Comparison of ENCODE assay signal across 1 cellular context in the genomic region with DNA sequence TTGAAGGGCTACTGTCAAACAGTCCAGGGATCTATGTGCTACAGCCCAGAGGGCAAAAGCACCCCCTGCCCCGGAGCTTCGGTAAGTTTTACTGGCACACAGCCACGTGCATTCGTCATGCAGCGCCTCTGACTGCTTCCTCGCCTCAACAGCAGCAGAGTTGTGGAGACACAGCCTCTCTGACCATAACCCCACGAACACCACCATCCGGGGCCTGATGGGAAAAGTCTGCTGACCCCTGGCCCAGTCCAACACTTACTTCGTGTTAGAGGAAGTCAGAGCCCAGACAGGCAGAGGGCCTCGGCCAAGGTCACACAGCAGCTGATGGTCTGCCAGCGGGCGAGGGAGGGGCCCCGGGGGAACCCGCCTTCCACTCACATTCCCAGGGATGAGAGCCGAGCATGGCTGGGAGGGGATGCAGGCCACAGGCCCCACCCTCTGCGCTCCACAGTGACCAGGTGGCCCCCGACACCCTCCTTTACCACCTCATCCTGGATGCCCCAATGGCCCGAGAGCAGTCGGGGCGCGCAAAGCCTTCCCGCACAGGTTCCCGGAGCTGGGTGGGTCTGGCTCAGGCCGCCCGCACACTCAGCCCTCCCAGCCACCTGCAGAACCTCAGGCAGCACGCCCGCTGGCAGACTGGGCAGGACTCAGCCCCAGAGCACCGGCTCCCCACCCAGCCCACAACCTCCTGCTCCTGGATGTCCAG.
A peak's percentile ranks its signal among the peaks of the same experiment; 100 is the strongest.
TF ChIP-seq lines count a peak whose summit lies in the region.

No MANE protein-coding gene starts in this region.

TF ChIP-seq in HEK293, 187 proteins besides CTCF, POLR2A, EP300 and RAD21 (continued from another document):
- TF ChIP-seq ZNF548 (tag by site-specific recombination; IDR thresholded peaks at IDR 0.05), result no peak
- TF ChIP-seq GLI4 (tag by site-specific recombination; IDR thresholded peaks at IDR 0.05), result no peak
- TF ChIP-seq, protein P1, sequence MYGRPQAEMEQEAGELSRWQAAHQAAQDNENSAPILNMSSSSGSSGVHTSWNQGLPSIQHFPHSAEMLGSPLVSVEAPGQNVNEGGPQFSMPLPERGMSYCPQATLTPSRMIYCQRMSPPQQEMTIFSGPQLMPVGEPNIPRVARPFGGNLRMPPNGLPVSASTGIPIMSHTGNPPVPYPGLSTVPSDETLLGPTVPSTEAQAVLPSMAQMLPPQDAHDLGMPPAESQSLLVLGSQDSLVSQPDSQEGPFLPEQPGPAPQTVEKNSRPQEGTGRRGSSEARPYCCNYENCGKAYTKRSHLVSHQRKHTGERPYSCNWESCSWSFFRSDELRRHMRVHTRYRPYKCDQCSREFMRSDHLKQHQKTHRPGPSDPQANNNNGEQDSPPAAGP (tag by site-specific recombination; IDR thresholded peaks at IDR 0.05), result 0 out of 2 replicates have a peak, but pooled peaks have one; percentile 31
- TF ChIP-seq ZNF768 (tag by site-specific recombination; IDR thresholded peaks at IDR 0.05), result peak; percentile 84; the same call in 1 of the 2 replicates
- no peak for TF ChIP-seq ZNF514 (tag by site-specific recombination; IDR thresholded peaks at IDR 0.05)
- TF ChIP-seq, protein P2, sequence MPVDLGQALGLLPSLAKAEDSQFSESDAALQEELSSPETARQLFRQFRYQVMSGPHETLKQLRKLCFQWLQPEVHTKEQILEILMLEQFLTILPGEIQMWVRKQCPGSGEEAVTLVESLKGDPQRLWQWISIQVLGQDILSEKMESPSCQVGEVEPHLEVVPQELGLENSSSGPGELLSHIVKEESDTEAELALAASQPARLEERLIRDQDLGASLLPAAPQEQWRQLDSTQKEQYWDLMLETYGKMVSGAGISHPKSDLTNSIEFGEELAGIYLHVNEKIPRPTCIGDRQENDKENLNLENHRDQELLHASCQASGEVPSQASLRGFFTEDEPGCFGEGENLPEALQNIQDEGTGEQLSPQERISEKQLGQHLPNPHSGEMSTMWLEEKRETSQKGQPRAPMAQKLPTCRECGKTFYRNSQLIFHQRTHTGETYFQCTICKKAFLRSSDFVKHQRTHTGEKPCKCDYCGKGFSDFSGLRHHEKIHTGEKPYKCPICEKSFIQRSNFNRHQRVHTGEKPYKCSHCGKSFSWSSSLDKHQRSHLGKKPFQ (tag by site-specific recombination; IDR thresholded peaks at IDR 0.05), result no peak
- TF ChIP-seq, protein P3, sequence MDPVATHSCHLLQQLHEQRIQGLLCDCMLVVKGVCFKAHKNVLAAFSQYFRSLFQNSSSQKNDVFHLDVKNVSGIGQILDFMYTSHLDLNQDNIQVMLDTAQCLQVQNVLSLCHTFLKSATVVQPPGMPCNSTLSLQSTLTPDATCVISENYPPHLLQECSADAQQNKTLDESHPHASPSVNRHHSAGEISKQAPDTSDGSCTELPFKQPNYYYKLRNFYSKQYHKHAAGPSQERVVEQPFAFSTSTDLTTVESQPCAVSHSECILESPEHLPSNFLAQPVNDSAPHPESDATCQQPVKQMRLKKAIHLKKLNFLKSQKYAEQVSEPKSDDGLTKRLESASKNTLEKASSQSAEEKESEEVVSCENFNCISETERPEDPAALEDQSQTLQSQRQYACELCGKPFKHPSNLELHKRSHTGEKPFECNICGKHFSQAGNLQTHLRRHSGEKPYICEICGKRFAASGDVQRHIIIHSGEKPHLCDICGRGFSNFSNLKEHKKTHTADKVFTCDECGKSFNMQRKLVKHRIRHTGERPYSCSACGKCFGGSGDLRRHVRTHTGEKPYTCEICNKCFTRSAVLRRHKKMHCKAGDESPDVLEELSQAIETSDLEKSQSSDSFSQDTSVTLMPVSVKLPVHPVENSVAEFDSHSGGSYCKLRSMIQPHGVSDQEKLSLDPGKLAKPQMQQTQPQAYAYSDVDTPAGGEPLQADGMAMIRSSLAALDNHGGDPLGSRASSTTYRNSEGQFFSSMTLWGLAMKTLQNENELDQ (tag by site-specific recombination; IDR thresholded peaks at IDR 0.05; ENCODE audit: low read depth), result no peak
- TF ChIP-seq ZNF530 (tag by site-specific recombination; IDR thresholded peaks at IDR 0.05; ENCODE audit: low read depth), result no peak
- TF ChIP-seq ZNF670 (tag by site-specific recombination; IDR thresholded peaks at IDR 0.05; ENCODE audit: low read depth), result no peak
- TF ChIP-seq HOXD13 (CRISPR knock-in tag; IDR thresholded peaks at IDR 0.05; ENCODE audit: borderline replicate concordance), result no peak
- no peak for TF ChIP-seq ZNF354C (tag by site-specific recombination; IDR thresholded peaks at IDR 0.05; ENCODE audit: borderline replicate concordance, low read depth)
- TF ChIP-seq, protein P4, sequence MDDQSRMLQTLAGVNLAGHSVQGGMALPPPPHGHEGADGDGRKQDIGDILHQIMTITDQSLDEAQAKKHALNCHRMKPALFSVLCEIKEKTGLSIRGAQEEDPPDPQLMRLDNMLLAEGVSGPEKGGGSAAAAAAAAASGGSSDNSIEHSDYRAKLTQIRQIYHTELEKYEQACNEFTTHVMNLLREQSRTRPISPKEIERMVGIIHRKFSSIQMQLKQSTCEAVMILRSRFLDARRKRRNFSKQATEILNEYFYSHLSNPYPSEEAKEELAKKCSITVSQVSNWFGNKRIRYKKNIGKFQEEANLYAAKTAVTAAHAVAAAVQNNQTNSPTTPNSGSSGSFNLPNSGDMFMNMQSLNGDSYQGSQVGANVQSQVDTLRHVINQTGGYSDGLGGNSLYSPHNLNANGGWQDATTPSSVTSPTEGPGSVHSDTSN (CRISPR knock-in tag; IDR thresholded peaks at IDR 0.05), result no peak
- TF ChIP-seq ZNF341 (tag by site-specific recombination; IDR thresholded peaks at IDR 0.05; ENCODE audit: low read depth), result 0 out of 2 replicates have a peak, but pooled peaks have one; percentile 9
- TF ChIP-seq ZNF324 (tag by site-specific recombination; IDR thresholded peaks at IDR 0.05), result no peak
- TF ChIP-seq, protein P5, sequence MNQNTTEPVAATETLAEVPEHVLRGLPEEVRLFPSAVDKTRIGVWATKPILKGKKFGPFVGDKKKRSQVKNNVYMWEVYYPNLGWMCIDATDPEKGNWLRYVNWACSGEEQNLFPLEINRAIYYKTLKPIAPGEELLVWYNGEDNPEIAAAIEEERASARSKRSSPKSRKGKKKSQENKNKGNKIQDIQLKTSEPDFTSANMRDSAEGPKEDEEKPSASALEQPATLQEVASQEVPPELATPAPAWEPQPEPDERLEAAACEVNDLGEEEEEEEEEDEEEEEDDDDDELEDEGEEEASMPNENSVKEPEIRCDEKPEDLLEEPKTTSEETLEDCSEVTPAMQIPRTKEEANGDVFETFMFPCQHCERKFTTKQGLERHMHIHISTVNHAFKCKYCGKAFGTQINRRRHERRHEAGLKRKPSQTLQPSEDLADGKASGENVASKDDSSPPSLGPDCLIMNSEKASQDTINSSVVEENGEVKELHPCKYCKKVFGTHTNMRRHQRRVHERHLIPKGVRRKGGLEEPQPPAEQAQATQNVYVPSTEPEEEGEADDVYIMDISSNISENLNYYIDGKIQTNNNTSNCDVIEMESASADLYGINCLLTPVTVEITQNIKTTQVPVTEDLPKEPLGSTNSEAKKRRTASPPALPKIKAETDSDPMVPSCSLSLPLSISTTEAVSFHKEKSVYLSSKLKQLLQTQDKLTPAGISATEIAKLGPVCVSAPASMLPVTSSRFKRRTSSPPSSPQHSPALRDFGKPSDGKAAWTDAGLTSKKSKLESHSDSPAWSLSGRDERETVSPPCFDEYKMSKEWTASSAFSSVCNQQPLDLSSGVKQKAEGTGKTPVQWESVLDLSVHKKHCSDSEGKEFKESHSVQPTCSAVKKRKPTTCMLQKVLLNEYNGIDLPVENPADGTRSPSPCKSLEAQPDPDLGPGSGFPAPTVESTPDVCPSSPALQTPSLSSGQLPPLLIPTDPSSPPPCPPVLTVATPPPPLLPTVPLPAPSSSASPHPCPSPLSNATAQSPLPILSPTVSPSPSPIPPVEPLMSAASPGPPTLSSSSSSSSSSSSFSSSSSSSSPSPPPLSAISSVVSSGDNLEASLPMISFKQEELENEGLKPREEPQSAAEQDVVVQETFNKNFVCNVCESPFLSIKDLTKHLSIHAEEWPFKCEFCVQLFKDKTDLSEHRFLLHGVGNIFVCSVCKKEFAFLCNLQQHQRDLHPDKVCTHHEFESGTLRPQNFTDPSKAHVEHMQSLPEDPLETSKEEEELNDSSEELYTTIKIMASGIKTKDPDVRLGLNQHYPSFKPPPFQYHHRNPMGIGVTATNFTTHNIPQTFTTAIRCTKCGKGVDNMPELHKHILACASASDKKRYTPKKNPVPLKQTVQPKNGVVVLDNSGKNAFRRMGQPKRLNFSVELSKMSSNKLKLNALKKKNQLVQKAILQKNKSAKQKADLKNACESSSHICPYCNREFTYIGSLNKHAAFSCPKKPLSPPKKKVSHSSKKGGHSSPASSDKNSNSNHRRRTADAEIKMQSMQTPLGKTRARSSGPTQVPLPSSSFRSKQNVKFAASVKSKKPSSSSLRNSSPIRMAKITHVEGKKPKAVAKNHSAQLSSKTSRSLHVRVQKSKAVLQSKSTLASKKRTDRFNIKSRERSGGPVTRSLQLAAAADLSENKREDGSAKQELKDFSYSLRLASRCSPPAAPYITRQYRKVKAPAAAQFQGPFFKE (tag by site-specific recombination; IDR thresholded peaks at IDR 0.05; ENCODE audit: borderline replicate concordance), result no peak
- TF ChIP-seq SCRT1 (tag by site-specific recombination; IDR thresholded peaks at IDR 0.05; ENCODE audit: borderline replicate concordance), result no peak
- TF ChIP-seq ZXDB (tag by site-specific recombination; IDR thresholded peaks at IDR 0.05), result no peak
- no peak for TF ChIP-seq ZNF529 (tag by site-specific recombination; IDR thresholded peaks at IDR 0.05; ENCODE audit: insufficient replicate concordance)
- TF ChIP-seq ZNF707 (tag by site-specific recombination; IDR thresholded peaks at IDR 0.05), result no peak
- no peak for TF ChIP-seq ZNF302 (tag by site-specific recombination; IDR thresholded peaks at IDR 0.05; ENCODE audit: low read depth)
- no peak for TF ChIP-seq YY1 (tag by site-specific recombination; IDR thresholded peaks at IDR 0.05)
- TF ChIP-seq, protein P6, sequence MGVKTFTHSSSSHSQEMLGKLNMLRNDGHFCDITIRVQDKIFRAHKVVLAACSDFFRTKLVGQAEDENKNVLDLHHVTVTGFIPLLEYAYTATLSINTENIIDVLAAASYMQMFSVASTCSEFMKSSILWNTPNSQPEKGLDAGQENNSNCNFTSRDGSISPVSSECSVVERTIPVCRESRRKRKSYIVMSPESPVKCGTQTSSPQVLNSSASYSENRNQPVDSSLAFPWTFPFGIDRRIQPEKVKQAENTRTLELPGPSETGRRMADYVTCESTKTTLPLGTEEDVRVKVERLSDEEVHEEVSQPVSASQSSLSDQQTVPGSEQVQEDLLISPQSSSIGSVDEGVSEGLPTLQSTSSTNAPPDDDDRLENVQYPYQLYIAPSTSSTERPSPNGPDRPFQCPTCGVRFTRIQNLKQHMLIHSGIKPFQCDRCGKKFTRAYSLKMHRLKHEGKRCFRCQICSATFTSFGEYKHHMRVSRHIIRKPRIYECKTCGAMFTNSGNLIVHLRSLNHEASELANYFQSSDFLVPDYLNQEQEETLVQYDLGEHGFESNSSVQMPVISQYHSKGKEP (tag by site-specific recombination; IDR thresholded peaks at IDR 0.05), result peak; percentile 70; the same call in 1 of the 2 replicates
